In the genomic region with DNA sequence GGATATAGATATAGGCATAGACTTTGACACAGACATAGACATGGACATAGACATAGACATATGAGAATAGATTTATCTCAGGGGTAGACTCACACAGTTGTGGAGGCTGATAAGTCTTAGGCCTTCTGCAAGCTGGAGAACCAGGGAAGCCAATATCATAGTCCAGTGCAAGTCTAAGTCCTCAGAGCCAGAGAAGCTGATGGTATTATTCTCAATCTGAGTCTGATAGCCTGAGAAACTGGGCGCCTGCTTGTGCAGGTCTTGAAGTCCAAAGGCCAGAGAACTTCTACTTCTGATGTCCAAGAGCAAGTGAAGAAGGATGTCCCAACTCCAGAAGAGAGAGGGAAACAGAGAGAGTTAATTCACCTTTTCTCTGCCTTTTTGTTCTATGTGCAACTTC, we compare ENCODE assay signal across 4 cellular contexts.
"Had no signal": no experiment of that assay in that cellular context is flagged by ENCODE, and none has a peak within 500 bp of the region (broad histone marks: within the 10 kb centered on the region; RNA-seq: fewer than 3 reads in every experiment).

No MANE protein-coding gene starts in this region.

- DNase-seq: H9, HCEC 1CT, IMR-90 had no signal

- H3K4me3 Mint-ChIP-seq: GM23338, H9 had no signal

- ATAC-seq: GM23338 had no signal

- H3K9me3 Mint-ChIP-seq: GM23338, H9 had no signal

- H3K27ac Mint-ChIP-seq: GM23338, H9 had no signal
